Comparison of ENCODE assay signal across 36 cellular contexts in the genomic region with DNA sequence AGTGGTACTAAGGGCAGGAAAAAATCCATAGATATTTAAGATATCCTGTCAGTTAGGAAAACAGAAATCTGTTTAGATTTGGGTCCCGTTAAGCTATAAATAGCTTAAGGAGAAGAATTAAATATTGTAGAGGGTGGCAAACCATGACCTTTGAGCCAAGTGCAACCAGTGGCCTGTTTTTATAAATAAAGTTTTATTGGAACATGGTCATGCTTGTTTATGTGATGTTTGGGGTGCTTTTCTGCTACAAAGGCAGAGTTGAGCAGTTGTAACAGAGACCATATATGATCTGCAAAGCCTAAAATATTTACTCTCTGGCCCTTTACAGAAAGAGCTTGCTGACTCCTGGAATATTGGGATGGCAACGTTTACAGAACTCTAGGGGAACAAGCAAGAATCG.
DNase-seq lines count a peak whose midpoint lies in the region; ATAC-seq, FAIRE-seq and TF ChIP-seq lines count a peak whose summit lies in the region.
"Had no signal": no experiment of that assay in that cellular context is flagged by ENCODE, and none has a peak within 500 bp of the region (broad histone marks: within the 10 kb centered on the region; RNA-seq: fewer than 3 reads in every experiment).

No MANE protein-coding gene starts in this region.

- peaks cover 15% of the 10 kb centered on the region for H3K36me3 Mint-ChIP-seq in Calu3 (ENCODE audit: insufficient read depth, unreplicated experiment)
- H3K36me3 Mint-ChIP-seq: CD4-positive, CD25-positive, alpha-beta regulatory T cell had no signal

- H3K9ac ChIP-seq in HepG2 (ENCODE audit: insufficient read depth, low read depth, low read length) (no peak overlapping the region), Karpas-422 (ENCODE audit: low read length) (no peak overlapping the region), GM12878 (ENCODE audit: control insufficient read depth, insufficient read depth, low read length) (no peak overlapping the region), K562 (ENCODE audit: insufficient read depth in 1 of 2, low read depth in 2 of 2, low read length in 2 of 2) (no peak overlapping the region)
- H3K9ac ChIP-seq: BLaER1; BLaER1 treated with 17β-estradiol and CSF1 and Interleukin-3, amounts not matched to agents 10 nM and 100 nM had no signal

- RAD21 ChIA-PET in GM12878 (lab: Charles Lee; ENCODE audit: unreplicated experiment): no interaction called here

- no peaks in the 10 kb centered on the region for H3K9me2 ChIP-seq in Karpas-422 (replicated peaks; ENCODE audit: insufficient read depth, low read length)

- BruUV-seq in HepG2 (replicated peaks; lab: Mats Ljungman, UMichigan): no TSS peak
- no TSS peak for BruUV-seq in GM12878 (replicated peaks; lab: Mats Ljungman, UMichigan)
- no TSS peak for BruUV-seq in K562 (replicated peaks; lab: Mats Ljungman, UMichigan)
- BruUV-seq in Calu3 (replicated peaks; lab: Mats Ljungman, UMichigan): no TSS peak

- H3K4me1 Mint-ChIP-seq in Calu3 (ENCODE audit: low read depth, unreplicated experiment): peaks cover 6% of the 10 kb centered on the region

- no peak for TF ChIP-seq EP300 in HepG2 (IDR thresholded peaks at IDR 0.05; ENCODE audit: low read depth in 2 of 2, low read length in 2 of 2)
- no peak for TF ChIP-seq EP300 in HepG2 (CRISPR knock-in tag; IDR thresholded peaks at IDR 0.05; ENCODE audit: borderline replicate concordance)
- no peak for TF ChIP-seq EP300 in GM12878 (IDR thresholded peaks at IDR 0.05; ENCODE audit: borderline replicate concordance in 1 of 2, control insufficient read depth in 1 of 2, low read depth in 2 of 2, low read length in 2 of 2)
- no peak for TF ChIP-seq EP300 in K562 (IDR thresholded peaks at IDR 0.05; ENCODE audit: low read length)

- POLR2A ChIA-PET in HepG2 (lab: Yijun Ruan, JAX): no interaction called here
- POLR2A ChIA-PET in GM12878 (lab: Charles Lee): no interaction called here
- POLR2A ChIA-PET in K562 (lab: Yijun Ruan, JAX): no interaction called here

- H3K79me2 ChIP-seq in HepG2 (ENCODE audit: insufficient read depth, low read length) (no peaks in the 10 kb centered on the region), Karpas-422 (ENCODE audit: low read length) (no peaks in the 10 kb centered on the region), GM12878 (ENCODE audit: control insufficient read depth, insufficient read depth, low read length) (no peaks in the 10 kb centered on the region), K562 (ENCODE audit: control insufficient read depth, insufficient read depth, low read length) (no peaks in the 10 kb centered on the region)

- SMC1A ChIA-PET in GM12878 (lab: Charles Lee; ENCODE audit: uncharacterized antibody, unreplicated experiment): interaction anchor here (0.6 kb wide), 1 partner anchor 1931 kb away, joined by 3 read pairs; no protein-coding TSS in a partner anchor

- no peak overlapping the region for H3K27ac Mint-ChIP-seq in Calu3 (ENCODE audit: unreplicated experiment)
- H3K27ac Mint-ChIP-seq: B cell; CD14-positive monocyte; CD4-positive, alpha-beta memory T cell; CD4-positive, alpha-beta T cell; CD8-positive, alpha-beta T cell had no signal

- no peak overlapping the region for H3K4me3 ChIP-seq in HepG2 (replicated peaks in 1 of 3; ENCODE audit: insufficient read depth in 1 of 3, low read depth in 2 of 3, low read length in 3 of 3)
- H3K4me3 ChIP-seq in right lobe of liver: no peak overlapping the region
- H3K4me3 ChIP-seq in Karpas-422 (ENCODE audit: low read length): no peak overlapping the region
- no peak overlapping the region for H3K4me3 ChIP-seq in GM12878
- no peak overlapping the region for H3K4me3 ChIP-seq in K562
- no peak overlapping the region for H3K4me3 ChIP-seq in lower leg skin (ENCODE audit: low read depth, poor library complexity, severe bottlenecking)
- H3K4me3 ChIP-seq: A549; BLaER1; BLaER1 treated with 17β-estradiol and CSF1 and Interleukin-3, amounts not matched to agents 10 nM and 100 nM had no signal

- intact Hi-C loops in HepG2 (cut with micrococcal nuclease; ENCODE audit: unreplicated experiment) (no loop called here), right lobe of liver (cut with DNase I) (loop anchor here in 1 of 2 donors (10.0 kb wide), 1 partner anchor 84 kb away; no protein-coding TSS in a partner anchor), GM12878 (cut with micrococcal nuclease; ENCODE audit: unreplicated experiment) (loop anchor here (10.0 kb wide), 1 partner anchor 604 kb away; no protein-coding TSS in a partner anchor), K562 (cut with micrococcal nuclease) (no loop called here), Calu3 (cut with micrococcal nuclease; ENCODE audit: unreplicated experiment) (no loop called here), lower leg skin (cut with DNase I; ENCODE audit: low total_unique reads) (no loop called here)

- in situ Hi-C loops in HepG2 (cut with HindIII; ENCODE audit: extremely low pct_ligation_motif_present, low pct_unique_long_range_greater_than_20kb): loop anchor here (25.0 kb wide), 1 partner anchor 386 kb away; no protein-coding TSS in a partner anchor
- in situ Hi-C loops in GM12878 (cut with MboI): no loop called here
- in situ Hi-C loops in K562 (cut with MboI): no loop called here

- no peak for TF ChIP-seq CTCF in HepG2 (CRISPR knock-in tag; IDR thresholded peaks at IDR 0.05)
- TF ChIP-seq CTCF in right lobe of liver (IDR thresholded peaks at IDR 0.05): no peak
- no peak for TF ChIP-seq CTCF in GM12878 (IDR thresholded peaks at IDR 0.05 in 2 of 3, conservative IDR thresholded peaks at IDR 0.05 in 1 of 3; ENCODE audit: control insufficient read depth in 2 of 3, extremely low read depth in 1 of 3, insufficient read depth in 1 of 3, low read depth in 3 of 3, low read length in 3 of 3)
- TF ChIP-seq CTCF in K562 (IDR thresholded peaks at IDR 0.05 in 2 of 3, conservative IDR thresholded peaks at IDR 0.05 in 1 of 3; ENCODE audit: insufficient read depth in 2 of 3, low read depth in 1 of 3, low read length in 3 of 3): no peak
- TF ChIP-seq CTCF in Calu3 (IDR thresholded peaks at IDR 0.05; ENCODE audit: unreplicated experiment): no peak
- TF ChIP-seq CTCF in lower leg skin (IDR thresholded peaks at IDR 0.05): no peak

- H3K4me2 ChIP-seq in HepG2 (ENCODE audit: low read depth, low read length): no peak overlapping the region
- peak overlapping the region; percentile 39 for H3K4me2 ChIP-seq in Karpas-422 (ENCODE audit: low read depth, low read length, poor library complexity, severe bottlenecking)
- no peak overlapping the region for H3K4me2 ChIP-seq in GM12878 (ENCODE audit: control insufficient read depth, insufficient read depth)
- no peak overlapping the region for H3K4me2 ChIP-seq in K562 (ENCODE audit: insufficient read depth, low read length)
- H3K4me2 ChIP-seq: A549; BLaER1; BLaER1 treated with 17β-estradiol and CSF1 and Interleukin-3, amounts not matched to agents 10 nM and 100 nM had no signal

- H3K27me3 Mint-ChIP-seq in Calu3 (ENCODE audit: unreplicated experiment): no peaks in the 10 kb centered on the region
- H3K27me3 Mint-ChIP-seq: CD4-positive, alpha-beta T cell had no signal

- H3K9me3 ChIP-seq in HepG2 (ENCODE audit: low read length) (no peaks in the 10 kb centered on the region), right lobe of liver (no peaks in the 10 kb centered on the region), Karpas-422 (ENCODE audit: low read length) (no peaks in the 10 kb centered on the region), GM12878 (replicated peaks; ENCODE audit: control insufficient read depth, insufficient read depth, low read length) (no peaks in the 10 kb centered on the region), K562 (replicated peaks; ENCODE audit: control insufficient read depth, insufficient read depth, low read depth, low read length) (no peaks in the 10 kb centered on the region)
- H3K9me3 ChIP-seq: A549, BE2C, Caco-2 had no signal

- 13% methylated on average over 3 of the region's 3 CpGs for whole genome bisulfite sequencing in HepG2 (ENCODE audit: low lambda C conversion rate)
- WGBS in right lobe of liver (ENCODE audit: insufficient coverage, low coverage, low lambda C conversion rate, missing lambda C conversion rate): 74% methylated on average over 3 of the region's 3 CpGs
- 77% methylated on average over 3 of the region's 3 CpGs for WGBS in GM12878 (ENCODE audit: insufficient coverage, insufficient replicate concordance, low lambda C conversion rate, missing lambda C conversion rate)
- 0% methylated on average over 3 of the region's 3 CpGs for WGBS in K562 (ENCODE audit: insufficient coverage, low coverage, missing lambda C conversion rate)
- WGBS in lower leg skin, 2 donors: 90 to 94% methylated on average over 3 of the region's 3 CpGs

- FAIRE-seq in HepG2 (lab: Jason Lieb, UNC) (no peak), GM12878 (lab: Jason Lieb, UNC) (no peak), K562 (lab: Jason Lieb, UNC) (no peak)
- FAIRE-seq: A204.1, A549, D721Med had no signal

- H3K4me3 Mint-ChIP-seq in Calu3 (ENCODE audit: low read depth, unreplicated experiment): no peak overlapping the region
- H3K4me3 Mint-ChIP-seq: B cell; CD14-positive monocyte; CD4-positive, alpha-beta memory T cell; CD8-positive, alpha-beta memory T cell; CD8-positive, alpha-beta T cell had no signal

- CTCF ChIA-PET in HepG2 (lab: Yijun Ruan, JAX; ENCODE audit: low intra/inter-chr PET ratio, low total read pairs): no interaction called here
- CTCF ChIA-PET in GM12878 (lab: Yijun Ruan, JAX): no interaction called here
- CTCF ChIA-PET in K562 (lab: Yijun Ruan, JAX; ENCODE audit: low intra/inter-chr PET ratio): no interaction called here
- CTCF ChIA-PET in Calu3 (lab: Charles Lee): no interaction called here

- H3K4me1 ChIP-seq in HepG2 (ENCODE audit: insufficient read depth, low read length) (peaks cover 5% of the 10 kb centered on the region; the same call in 1 of the 2 replicates), right lobe of liver (no peaks in the 10 kb centered on the region), Karpas-422 (ENCODE audit: low read length) (peaks cover 17% of the 10 kb centered on the region), GM12878 (ENCODE audit: control insufficient read depth, insufficient read depth, low read length) (peaks cover 3% of the 10 kb centered on the region; the same call in 1 of the 2 replicates), K562 (replicated peaks in 1 of 2; ENCODE audit: control insufficient read depth in 2 of 2, insufficient read depth in 2 of 2, low read length in 2 of 2) (peaks cover 0 to 8% of the 10 kb centered on the region in 2 experiments; a peak in 1 of 5 replicates)
- H3K4me1 ChIP-seq: BE2C had no signal

- H3K27me3 ChIP-seq in HepG2 (ENCODE audit: control insufficient read depth in 1 of 2, insufficient read depth in 2 of 2, low read length in 2 of 2) (no peaks in the 10 kb centered on the region), right lobe of liver (no peaks in the 10 kb centered on the region), Karpas-422 (ENCODE audit: low read length) (no peaks in the 10 kb centered on the region), GM12878 (replicated peaks in 1 of 2; ENCODE audit: control insufficient read depth in 2 of 2, insufficient read depth in 2 of 2, low read length in 1 of 2) (peaks cover 3 to 4% of the 10 kb centered on the region in 2 experiments; a peak in 2 of 4 replicates), K562 (ENCODE audit: control insufficient read depth in 2 of 2, insufficient read depth in 2 of 2, low read length in 2 of 2) (peaks cover 0 to 7% of the 10 kb centered on the region in 2 experiments; a peak in 2 of 5 replicates)
- H3K27me3 ChIP-seq: BE2C had no signal

- no peaks in the 10 kb centered on the region for H3K9me1 ChIP-seq in K562 (ENCODE audit: control insufficient read depth, insufficient read depth, low read length)

- ATAC-seq in HepG2 (no peak), right lobe of liver (no peak), GM12878 (no peak), K562 (no peak), GM21381 (IDR thresholded peaks at IDR 0.05; ENCODE audit: unreplicated experiment) (no peak)
- ATAC-seq: A549; CD8-positive, alpha-beta T cell had no signal

- DNase-seq in HepG2 (ENCODE audit: low spot score): no peak
- no peak for DNase-seq in right lobe of liver
- peak; percentile 40 for DNase-seq in Karpas-422
- DNase-seq in GM12878 (ENCODE audit: low read depth, low spot score): no peak
- DNase-seq in K562 (ENCODE audit: extremely low read depth in 1 of 4, low spot score in 3 of 4): no peak
- DNase-seq in Calu3: no peak
- no peak for DNase-seq in lower leg skin (ENCODE audit: low spot score in 2 of 2)
- DNase-seq: 8988T; ACHN; AML-193; BE2C; C1 segment of cervical spinal cord; Caco-2; CD4-positive, alpha-beta memory T cell; CD4-positive, alpha-beta T cell; CD4-positive, CD25-positive, alpha-beta regulatory T cell; CD8-positive, alpha-beta memory T cell; CD8-positive, alpha-beta T cell; COR-L47; DMS 273 treated with DMSO at 0.1 percent for 48 hours; DMS153; DMS53; DMS79; DMS79 treated with DMSO at 0.1 percent for 48 hours; DND-41; EL had no signal

- H3K36me3 ChIP-seq in HepG2 (replicated peaks in 1 of 2; ENCODE audit: control insufficient read depth in 1 of 2, insufficient read depth in 2 of 2, low read length in 2 of 2): no peaks in the 10 kb centered on the region
- H3K36me3 ChIP-seq in right lobe of liver: no peaks in the 10 kb centered on the region
- no peaks in the 10 kb centered on the region for H3K36me3 ChIP-seq in Karpas-422 (ENCODE audit: insufficient read depth, low read length)
- no peaks in the 10 kb centered on the region for H3K36me3 ChIP-seq in GM12878 (ENCODE audit: control insufficient read depth in 2 of 2, insufficient read depth in 2 of 2, low read length in 1 of 2)
- H3K36me3 ChIP-seq in K562 (ENCODE audit: control insufficient read depth, insufficient read depth, low read length): no peaks in the 10 kb centered on the region
- H3K36me3 ChIP-seq: BE2C, BLaER1 had no signal

- H2AFZ ChIP-seq in HepG2 (ENCODE audit: low read length): no peak overlapping the region
- peak overlapping the region; percentile 68; the same call in 1 of the 2 replicates for H2AFZ ChIP-seq in Karpas-422 (ENCODE audit: low read length)
- no peak overlapping the region for H2AFZ ChIP-seq in GM12878 (ENCODE audit: control insufficient read depth, low read depth, low read length)
- H2AFZ ChIP-seq in K562 (ENCODE audit: low read depth, low read length): no peak overlapping the region

- H3K9me3 Mint-ChIP-seq in Calu3 (ENCODE audit: low read depth, unreplicated experiment): no peaks in the 10 kb centered on the region
- H3K9me3 Mint-ChIP-seq: CD4-positive, alpha-beta memory T cell; CD4-positive, alpha-beta T cell; CD8-positive, alpha-beta memory T cell; CD8-positive, alpha-beta T cell had no signal

- TF ChIP-seq RAD21 in HepG2 (CRISPR knock-in tag; IDR thresholded peaks at IDR 0.05): no peak
- TF ChIP-seq RAD21 in GM12878 (IDR thresholded peaks at IDR 0.05; ENCODE audit: insufficient read depth, low read depth, low read length): no peak
- no peak for TF ChIP-seq RAD21 in K562 (CRISPR knock-in tag; conservative IDR thresholded peaks at IDR 0.05 in 1 of 2, IDR thresholded peaks at IDR 0.05 in 1 of 2)

- H3K27ac ChIP-seq in HepG2 (ENCODE audit: extremely low read length, insufficient read depth, low read length): no peak overlapping the region
- no peak overlapping the region for H3K27ac ChIP-seq in right lobe of liver
- no peak overlapping the region for H3K27ac ChIP-seq in Karpas-422 (ENCODE audit: low read length)
- H3K27ac ChIP-seq in GM12878 (ENCODE audit: control insufficient read depth, insufficient read depth): no peak overlapping the region
- H3K27ac ChIP-seq in K562 (ENCODE audit: extremely low read depth, low read depth, low read length): no peak overlapping the region
- H3K27ac ChIP-seq: 22Rv1; A549; BLaER1; BLaER1 treated with 17β-estradiol and CSF1 and Interleukin-3, amounts not matched to agents 10 nM and 100 nM; C4-2B had no signal

- no peaks in the 10 kb centered on the region for H4K20me1 ChIP-seq in HepG2 (ENCODE audit: insufficient read depth, low read length)
- H4K20me1 ChIP-seq in Karpas-422 (ENCODE audit: insufficient read depth, low read depth, low read length): no peaks in the 10 kb centered on the region
- no peaks in the 10 kb centered on the region for H4K20me1 ChIP-seq in GM12878 (ENCODE audit: control insufficient read depth, insufficient read depth)
- H4K20me1 ChIP-seq in K562 (replicated peaks; ENCODE audit: control insufficient read depth, insufficient read depth, low read length): no peaks in the 10 kb centered on the region
- H4K20me1 ChIP-seq: BLaER1; BLaER1 treated with 17β-estradiol and CSF1 and Interleukin-3, amounts not matched to agents 10 nM and 100 nM had no signal

- TF ChIP-seq POLR2A in HepG2 (IDR thresholded peaks at IDR 0.05; ENCODE audit: insufficient read depth in 1 of 2, low read depth in 2 of 2, low read length in 2 of 2) (no peak), right lobe of liver (IDR thresholded peaks at IDR 0.05) (no peak), GM12878 (IDR thresholded peaks at IDR 0.05; ENCODE audit: low read depth, low read length) (no peak), K562 (conservative IDR thresholded peaks at IDR 0.05) (no peak), lower leg skin (IDR thresholded peaks at IDR 0.05) (no peak)
